ENCODE assay signal across 27 cellular contexts in genomic region chr1:234940841-234941240, GRCh38.
"Had no signal": no experiment of that assay in that cellular context is flagged by ENCODE, and none has a peak within 500 bp of the region (broad histone marks: within the 10 kb centered on the region; RNA-seq: fewer than 3 reads in every experiment).

No MANE protein-coding gene starts in this region.

- DNase-seq: activated CD4-positive, alpha-beta T cell treated with anti-CD3 and anti-CD28 coated beads for 4 hours; activated naive CD4-positive, alpha-beta T cell; activated T-cell treated with anti-CD3 and anti-CD28 coated beads, Interleukin-2, amount 50 U/mL, for 4 hours; aorta; caudate nucleus; KG1; NCI-H1092; NCI-H1417; NCI-H1930; NCI-H2107; NCI-H345; NCI-H510A; NCI-H526 treated with DMSO at 0.1 percent for 48 hours; NCI-H82; NK-92 treated with Interleukin-12 subunit alpha and Interleukin-12 subunit beta, amount 100 ng/mL, for 24 hours; OCI-M1; Right ventricle myocardium superior; SW 1271 had no signal

- H3K4me3 Mint-ChIP-seq: activated naive CD4-positive, alpha-beta T cell treated with anti-CD3 and anti-CD28 coated beads, Interleukin-2, amount 50 U/mL, for 24 hours; activated T-cell treated with anti-CD3 and anti-CD28 coated beads, Interleukin-2, amount 50 U/mL, for 4 hours; IgD-negative memory B cell; T-helper 1 cell treated with Interleukin-12 subunit alpha and Interleukin-12 subunit beta and Interleukin-4 antibody, amounts not matched to agents 30 μg/mL and 1 μg/mL, for 36 hours had no signal

- ATAC-seq: activated CD4-positive, CD25-positive, alpha-beta regulatory T cell treated with anti-CD3 and anti-CD28 coated beads, Interleukin-2, amount 50 U/mL, for 24 hours; SK-N-SH treated with all-trans-retinoic acid at 6 μM for 48 hours had no signal

- H3K9me3 ChIP-seq: breast epithelium, Peyer's patch, SJSA1 had no signal

- H3K4me3 ChIP-seq: breast epithelium, Peyer's patch, SJSA1 had no signal

- H3K27ac Mint-ChIP-seq: activated naive CD4-positive, alpha-beta T cell treated with anti-CD3 and anti-CD28 coated beads, Interleukin-2, amount 50 U/mL, for 24 hours; IgD-negative memory B cell; T-helper 1 cell treated with Interleukin-12 subunit alpha and Interleukin-12 subunit beta and Interleukin-4 antibody, amounts not matched to agents 30 μg/mL and 1 μg/mL, for 36 hours had no signal

- H3K9me3 Mint-ChIP-seq: activated T-cell treated with anti-CD3 and anti-CD28 coated beads, Interleukin-2, amount 50 U/mL, for 4 hours had no signal

- H3K27ac ChIP-seq: breast epithelium, Peyer's patch, RWPE1, SJSA1 had no signal

- H3K36me3 ChIP-seq: breast epithelium, Peyer's patch, SJSA1 had no signal

- H3K27me3 Mint-ChIP-seq: activated naive CD4-positive, alpha-beta T cell treated with anti-CD3 and anti-CD28 coated beads, Interleukin-2, amount 50 U/mL, for 24 hours; IgD-negative memory B cell had no signal

- H3K27me3 ChIP-seq: breast epithelium, Peyer's patch, SJSA1 had no signal

- H3K4me1 ChIP-seq: breast epithelium, Peyer's patch, SJSA1 had no signal

- H3K36me3 Mint-ChIP-seq: activated naive CD4-positive, alpha-beta T cell treated with anti-CD3 and anti-CD28 coated beads, Interleukin-2, amount 50 U/mL, for 24 hours; IgD-negative memory B cell had no signal
